ENCODE assay signal across 23 cellular contexts in the genomic region with DNA sequence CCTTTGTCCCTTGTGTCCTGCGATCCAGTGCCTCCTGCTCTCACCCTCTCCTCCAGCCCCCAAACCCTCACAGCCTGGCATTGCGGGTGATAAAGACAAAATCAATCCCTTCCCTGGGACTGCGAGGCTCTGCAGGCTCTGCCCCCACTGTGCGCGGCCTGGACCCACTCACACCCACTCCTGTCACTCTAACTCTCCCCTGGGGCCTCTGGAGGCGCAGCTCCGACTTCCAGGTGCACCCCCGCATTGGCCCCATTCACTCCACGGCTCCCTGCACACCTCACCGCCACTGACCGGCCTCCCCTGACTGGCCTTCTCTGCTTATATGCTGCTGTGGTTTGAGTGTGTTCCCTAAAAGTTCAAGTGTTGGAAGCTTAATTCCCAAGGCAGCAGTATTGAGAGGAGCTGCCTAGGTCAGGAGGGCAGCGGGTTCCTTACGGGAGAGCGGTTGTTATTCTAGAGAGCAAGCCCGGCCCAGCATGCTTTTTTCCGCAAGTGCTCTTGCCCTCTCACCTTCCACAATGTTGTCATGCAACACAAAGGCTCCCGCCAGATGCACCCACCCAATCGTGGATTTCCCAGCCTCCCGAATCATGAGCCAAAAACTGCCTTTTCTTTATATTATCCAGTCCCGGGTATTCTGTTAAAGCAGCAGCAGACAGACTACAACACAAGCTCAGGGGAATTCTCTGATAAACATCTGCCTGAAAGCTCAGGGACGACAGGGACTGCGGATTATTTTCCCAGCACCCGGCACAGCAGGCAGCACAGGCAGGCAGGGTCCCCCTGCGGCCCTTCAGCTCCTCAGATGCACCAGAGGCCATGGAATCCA.
DNase-seq lines count a peak whose midpoint lies in the region; ATAC-seq, FAIRE-seq and TF ChIP-seq lines count a peak whose summit lies in the region.
"Had no signal": no experiment of that assay in that cellular context is flagged by ENCODE, and none has a peak within 500 bp of the region (broad histone marks: within the 10 kb centered on the region; RNA-seq: fewer than 3 reads in every experiment).

No MANE protein-coding gene starts in this region.

- no peak overlapping the region for H3K4me2 ChIP-seq in H1 (ENCODE audit: insufficient read depth in 1 of 2, low read depth in 2 of 2, low read length in 2 of 2)

- WGBS in H1 (ENCODE audit: extremely low coverage in 1 of 2, insufficient coverage in 1 of 2, insufficient read length in 1 of 2, insufficient replicate concordance in 2 of 2, low coverage in 1 of 2, low lambda C conversion rate in 2 of 2, missing lambda C conversion rate in 1 of 2), 2 experiments, result 82% methylated on average over 24 of the region's 24 CpGs; no CpG with 5 or more reads in 1 of the 2 experiments

- TF ChIP-seq POLR2A in H1 (IDR thresholded peaks at IDR 0.05; ENCODE audit: control extremely low read depth in 1 of 2, low read depth in 2 of 2, low read length in 2 of 2) (no peak), vagina (IDR thresholded peaks at IDR 0.05) (no peak)

- H3K9me3 ChIP-seq in H1 (ENCODE audit: insufficient read depth in 2 of 2, low read depth in 1 of 2, low read length in 1 of 2) (no peaks in the 10 kb centered on the region), vagina (no peaks in the 10 kb centered on the region)

- no peak overlapping the region for H2BK5ac ChIP-seq in H1 (ENCODE audit: low read depth, low read length)

- H2BK20ac ChIP-seq in H1 (ENCODE audit: low read length), result no peak overlapping the region

- no peak overlapping the region for H3K4me3 ChIP-seq in H1 (ENCODE audit: extremely low read depth in 1 of 4, insufficient read depth in 2 of 4, low read depth in 3 of 4, low read length in 4 of 4)
- no peak overlapping the region for H3K4me3 ChIP-seq in vagina
- H3K4me3 ChIP-seq: SK-N-MC had no signal

- no peak for FAIRE-seq in H1 (lab: Jason Lieb, UNC)
- FAIRE-seq: islet of Langerhans, TTC549 had no signal

- no peak overlapping the region for H3K14ac ChIP-seq in H1 (ENCODE audit: insufficient read length)

- H3K79me2 ChIP-seq in H1 (ENCODE audit: control insufficient read depth in 1 of 2, insufficient read depth in 2 of 2, low read length in 2 of 2), result no peaks in the 10 kb centered on the region

- H3K4ac ChIP-seq in H1 (replicated peaks; ENCODE audit: insufficient read length, low read depth, low read length), result no peak overlapping the region

- H3K79me1 ChIP-seq in H1 (ENCODE audit: low read depth, low read length), result no peaks in the 10 kb centered on the region

- no peak overlapping the region for H4K91ac ChIP-seq in H1 (replicated peaks; ENCODE audit: insufficient read length, low read length)

- H2BK120ac ChIP-seq in H1 (replicated peaks; ENCODE audit: low read depth, low read length), result no peak overlapping the region

- H3K23me2 ChIP-seq in H1 (ENCODE audit: low read depth, low read length), result no peaks in the 10 kb centered on the region

- H3K4me1 ChIP-seq in H1 (replicated peaks in 1 of 4; ENCODE audit: control insufficient read depth in 3 of 4, insufficient read depth in 4 of 4, low read length in 3 of 4) (peaks cover 0 to 24% (median 11%) of the 10 kb centered on the region in 4 experiments; a peak in 6 of 7 replicates), vagina (peaks cover 19% of the 10 kb centered on the region)

- no peak overlapping the region for H2BK15ac ChIP-seq in H1 (ENCODE audit: low read length)

- CTCF ChIA-PET in H1 (lab: Charles Lee; ENCODE audit: partially characterized antibody), result interaction anchor here (0.7 to 3.1 kb wide), 11 partner anchors 7 to 312 kb away, joined by 3 to 19 read pairs (median 4); no protein-coding TSS in a partner anchor

- no peak overlapping the region for H4K8ac ChIP-seq in H1 (ENCODE audit: extremely low read depth, insufficient read depth, low read length)

- H2BK12ac ChIP-seq in H1 (ENCODE audit: low read depth, low read length), result no peak overlapping the region

- TF ChIP-seq CTCF in H1 (IDR thresholded peaks at IDR 0.05; ENCODE audit: control extremely low read depth in 1 of 3, insufficient read depth in 1 of 3, low read depth in 1 of 3, low read length in 3 of 3) (no peak), vagina (IDR thresholded peaks at IDR 0.05) (no peak), omental fat pad (IDR thresholded peaks at IDR 0.05) (no peak)

- POLR2A ChIA-PET in H1 (lab: Charles Lee; ENCODE audit: partially characterized antibody), result interaction anchor here (0.8 to 1.8 kb wide), 2 partner anchors 15 to 28 kb away, joined by 3 to 5 read pairs; no protein-coding TSS in a partner anchor

- peak; percentile 41 for DNase-seq in ELF-1 (ENCODE audit: low read depth, low spot score)
- peak; percentile 76 for DNase-seq in NCI-H82 (lab: John Stamatoyannopoulos, UW)
- DNase-seq in H1 (ENCODE audit: low read depth in 1 of 2, low spot score in 2 of 2), result no peak
- DNase-seq in posterior vena cava (ENCODE audit: low spot score), result peak; percentile 63
- no peak for DNase-seq in medulla oblongata (ENCODE audit: extremely low spot score)
- no peak for DNase-seq in A172 (ENCODE audit: low spot score)
- DNase-seq in vagina (ENCODE audit: extremely low spot score in 2 of 2), result no peak
- DNase-seq in omental fat pad (ENCODE audit: low spot score), result no peak
- DNase-seq: activated CD4-positive, alpha-beta T cell treated with anti-CD3 and anti-CD28 coated beads, Interleukin-2, amount 50 U/mL, for 48 hours; activated T-cell treated with anti-CD3 and anti-CD28 coated beads, Interleukin-2, amount 50 U/mL, for 24 hours; brain microvascular endothelial cell; effector CD4-positive, alpha-beta T cell; GOT3; IMR-90; NCI-H187; NCI-H526; occipital lobe; stimulated activated CD4-positive, alpha-beta T cell treated with anti-CD3 and anti-CD28 coated beads, Interleukin-4, amount 100 ng/mL, for 1 hour; substantia nigra had no signal

- H3K27ac ChIP-seq in H1 (ENCODE audit: low read depth, low read length) (no peak overlapping the region), vagina (no peak overlapping the region)
- H3K27ac ChIP-seq: brain microvascular endothelial cell, SK-N-MC had no signal

- H2AFZ ChIP-seq in H1 (ENCODE audit: low read length), result no peak overlapping the region

- H4K5ac ChIP-seq in H1 (ENCODE audit: insufficient read length, low read depth, low read length), result no peak overlapping the region

- no peak overlapping the region; a peak in 1 of 7 replicates for H3K9ac ChIP-seq in H1 (replicated peaks in 1 of 4; ENCODE audit: extremely low read depth in 1 of 4, low read depth in 3 of 4, low read length in 3 of 4)

- H3K36me3 ChIP-seq in H1 (ENCODE audit: control insufficient read depth in 2 of 4, insufficient read depth in 4 of 4, low read length in 3 of 4) (no peaks in the 10 kb centered on the region), vagina (no peaks in the 10 kb centered on the region)
- H3K36me3 ChIP-seq: brain microvascular endothelial cell had no signal

- no peak overlapping the region for H3K56ac ChIP-seq in H1 (replicated peaks; ENCODE audit: insufficient read length, low read depth, low read length)

- H4K20me1 ChIP-seq in H1 (replicated peaks in 1 of 2; ENCODE audit: control insufficient read depth in 1 of 2, insufficient read depth in 2 of 2, low read length in 2 of 2), result peaks cover 0 to 3% of the 10 kb centered on the region in 2 experiments

- intact Hi-C loops in posterior vena cava (cut with DNase I), result no loop called here
- intact Hi-C loops in vagina (cut with DNase I), result no loop called here

- 0 out of 2 replicates have a peak overlapping the region, but pooled peaks have one; percentile 48 for H3K18ac ChIP-seq in H1 (ENCODE audit: extremely low read depth, low read length)

- no peak for ATAC-seq in omental fat pad (ENCODE audit: low FRiP score)
- ATAC-seq: activated naive CD4-positive, alpha-beta T cell treated with anti-CD3 and anti-CD28 coated beads, Interleukin-2, amount 50 U/mL, for 72 hours had no signal

- no peak for TF ChIP-seq RAD21 in H1 (IDR thresholded peaks at IDR 0.05 in 1 of 2, conservative IDR thresholded peaks at IDR 0.05 in 1 of 2; ENCODE audit: low read depth in 2 of 2, low read length in 2 of 2)

- H2AK5ac ChIP-seq in H1 (ENCODE audit: low read depth, low read length), result no peak overlapping the region

- TF ChIP-seq EP300 in H1 (IDR thresholded peaks at IDR 0.05; ENCODE audit: borderline replicate concordance in 1 of 2, low read depth in 2 of 2, low read length in 2 of 2), result no peak

- no peaks in the 10 kb centered on the region for H3K27me3 ChIP-seq in H1 (replicated peaks in 1 of 4; ENCODE audit: control insufficient read depth in 3 of 4, extremely low read depth in 1 of 4, insufficient read depth in 3 of 4, low read length in 3 of 4)
- H3K27me3 ChIP-seq in vagina, result no peaks in the 10 kb centered on the region
- H3K27me3 ChIP-seq: brain microvascular endothelial cell had no signal

- H3K23ac ChIP-seq in H1 (ENCODE audit: insufficient read length), result no peak overlapping the region

TF ChIP-seq in H1, 55 proteins besides CTCF, POLR2A, EP300 and RAD21 (continues in another document):
- no peak for TF ChIP-seq BCL11A (IDR thresholded peaks at IDR 0.05; ENCODE audit: low read depth in 2 of 2, low read length in 2 of 2)
- TF ChIP-seq ASH2L (IDR thresholded peaks at IDR 0.05; ENCODE audit: low read length), result no peak
- TF ChIP-seq NRF1 (IDR thresholded peaks at IDR 0.05; ENCODE audit: low read depth, low read length), result no peak
- TF ChIP-seq, protein P1, sequence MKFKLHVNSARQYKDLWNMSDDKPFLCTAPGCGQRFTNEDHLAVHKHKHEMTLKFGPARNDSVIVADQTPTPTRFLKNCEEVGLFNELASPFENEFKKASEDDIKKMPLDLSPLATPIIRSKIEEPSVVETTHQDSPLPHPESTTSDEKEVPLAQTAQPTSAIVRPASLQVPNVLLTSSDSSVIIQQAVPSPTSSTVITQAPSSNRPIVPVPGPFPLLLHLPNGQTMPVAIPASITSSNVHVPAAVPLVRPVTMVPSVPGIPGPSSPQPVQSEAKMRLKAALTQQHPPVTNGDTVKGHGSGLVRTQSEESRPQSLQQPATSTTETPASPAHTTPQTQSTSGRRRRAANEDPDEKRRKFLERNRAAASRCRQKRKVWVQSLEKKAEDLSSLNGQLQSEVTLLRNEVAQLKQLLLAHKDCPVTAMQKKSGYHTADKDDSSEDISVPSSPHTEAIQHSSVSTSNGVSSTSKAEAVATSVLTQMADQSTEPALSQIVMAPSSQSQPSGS (IDR thresholded peaks at IDR 0.05; ENCODE audit: low read length), result no peak
- no peak for TF ChIP-seq EGR1 (IDR thresholded peaks at IDR 0.05; ENCODE audit: borderline replicate concordance, low read depth, low read length)

Comparison
In these comparisons a context has a peak if more than half of its experiments do, and no peak if none do; other contexts are left out.
1. DNase-seq: peak in ELF-1 (single experiment), NCI-H82 (single experiment) and posterior vena cava (single experiment); none in H1 (0 of 2), medulla oblongata (single experiment), A172 (single experiment), vagina (0 of 2) and omental fat pad (single experiment).